Comparison of ENCODE assay signal across 1 cellular context in genomic region chr2:150866431-150866830, GRCh38.
TF ChIP-seq lines count a peak whose summit lies in the region.

No MANE protein-coding gene starts in this region.

TF ChIP-seq in IMR-90, 13 proteins besides CTCF, POLR2A, EP300 and RAD21:
- TF ChIP-seq, protein P1, sequence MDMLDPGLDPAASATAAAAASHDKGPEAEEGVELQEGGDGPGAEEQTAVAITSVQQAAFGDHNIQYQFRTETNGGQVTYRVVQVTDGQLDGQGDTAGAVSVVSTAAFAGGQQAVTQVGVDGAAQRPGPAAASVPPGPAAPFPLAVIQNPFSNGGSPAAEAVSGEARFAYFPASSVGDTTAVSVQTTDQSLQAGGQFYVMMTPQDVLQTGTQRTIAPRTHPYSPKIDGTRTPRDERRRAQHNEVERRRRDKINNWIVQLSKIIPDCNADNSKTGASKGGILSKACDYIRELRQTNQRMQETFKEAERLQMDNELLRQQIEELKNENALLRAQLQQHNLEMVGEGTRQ (IDR thresholded peaks at IDR 0.05; ENCODE audit: low read depth, low read length) = no peak
- TF ChIP-seq RFX5 (IDR thresholded peaks at IDR 0.05; ENCODE audit: low read depth, low read length) (no peak), SMC3 (IDR thresholded peaks at IDR 0.05; ENCODE audit: low read depth, low read length) (no peak), MAZ (IDR thresholded peaks at IDR 0.05; ENCODE audit: borderline replicate concordance, low read depth, low read length) (no peak), FOS (IDR thresholded peaks at IDR 0.05; ENCODE audit: low read depth, low read length) (peak; percentile 52; the same call in 1 of the 2 replicates), RCOR1 (IDR thresholded peaks at IDR 0.05; ENCODE audit: insufficient replicate concordance, low read length) (no peak)
